In genomic region chr12:131589231-131589902, GRCh38 we compare ENCODE assay signal across 19 cellular contexts.
"Had no signal": no experiment of that assay in that cellular context is flagged by ENCODE, and none has a peak within 500 bp of the region (broad histone marks: within the 10 kb centered on the region; RNA-seq: fewer than 3 reads in every experiment).

No MANE protein-coding gene starts in this region.

- H3K27me3 ChIP-seq: foreskin keratinocyte, ovary, right atrium auricular region, thyroid gland, upper lobe of left lung, uterus had no signal

- ATAC-seq: foreskin keratinocyte; lower lobe of right lung; naive thymus-derived CD4-positive, alpha-beta T cell had no signal

- H3K36me3 ChIP-seq: left ventricle myocardium inferior, lower lobe of right lung, ovary, right atrium auricular region, suprapubic skin, thyroid gland, upper lobe of left lung, uterus had no signal

- H3K27ac ChIP-seq: foreskin keratinocyte, left ventricle myocardium inferior, lower lobe of right lung, ovary, right atrium auricular region, suprapubic skin, thyroid gland, upper lobe of left lung, uterus had no signal

- H3K4me1 ChIP-seq: foreskin keratinocyte, left ventricle myocardium inferior, lower lobe of right lung, right atrium auricular region, suprapubic skin, upper lobe of left lung, uterus had no signal

- DNase-seq: dermis blood vessel endothelial cell; erythroblast; foreskin keratinocyte; kidney; left cardiac atrium; left ventricle myocardium inferior; lower lobe of right lung; mesenchymal stem cell; naive thymus-derived CD4-positive, alpha-beta T cell; nephron progenitor cell; ovary; small intestine; stimulated activated CD4-positive, alpha-beta T cell treated with anti-CD3 and anti-CD28 coated beads, Interleukin-12 subunit alpha, Interleukin-12 subunit beta, amount 100 ng/mL, for 4 hours; stimulated activated naive CD4-positive, alpha-beta T cell treated with Interleukin-2 at 50 U/mL for 16 hours; thyroid gland; upper lobe of left lung; uterus had no signal

- H3K4me3 ChIP-seq: left ventricle myocardium inferior, lower lobe of right lung, ovary, right atrium auricular region, suprapubic skin, thyroid gland, upper lobe of left lung, uterus had no signal

- H3K9me3 ChIP-seq: left ventricle myocardium inferior, lower lobe of right lung, right atrium auricular region, suprapubic skin, thyroid gland, uterus had no signal
